Comparison of ENCODE assay signal across 12 cellular contexts in genomic region chr4:3481113-3481531, GRCh38. TPM values are rescaled to one million over a fixed set of nuclear protein-coding genes. Genes with fewer than 3 reads are reported as not detected.
A peak's percentile ranks its signal among the peaks of the same experiment; 100 is the strongest.
DNase-seq lines count a peak whose midpoint lies in the region; ATAC-seq and TF ChIP-seq lines count a peak whose summit lies in the region.
"Had no signal": no experiment of that assay in that cellular context is flagged by ENCODE, and none has a peak within 500 bp of the region (broad histone marks: within the 10 kb centered on the region; RNA-seq: fewer than 3 reads in every experiment).

No MANE protein-coding gene starts in this region.

- no peaks in the 10 kb centered on the region for H3K4me1 Mint-ChIP-seq in activated naive CD4-positive, alpha-beta T cell treated with anti-CD3 and anti-CD28 coated beads for 36 hours (ENCODE audit: low read depth)

- H3K9ac ChIP-seq in skeletal muscle satellite cell (ENCODE audit: low read depth, low read length) = peak overlapping the region; percentile 49
- H3K9ac ChIP-seq: KMS-11, SK-N-SH had no signal

- H3K4me1 ChIP-seq in right atrium auricular region (peaks cover 0 to 58% of the 10 kb centered on the region in 2 donors), skeletal muscle satellite cell (ENCODE audit: control insufficient read depth, insufficient read depth, low read length) (peaks cover 52% of the 10 kb centered on the region)

- CTCF ChIA-PET in activated naive CD4-positive, alpha-beta T cell treated with anti-CD3 and anti-CD28 coated beads for 36 hours (lab: Charles Lee) = interaction anchor here (0.7 to 3.6 kb wide), 12 partner anchors 10 to 399 kb away, joined by 3 to 14 read pairs (median 4); partner anchors contain the start of gene MSANTD1

- H3K4me3 ChIP-seq in right atrium auricular region (no peak overlapping the region), skeletal muscle satellite cell (ENCODE audit: low read length) (no peak overlapping the region)
- H3K4me3 ChIP-seq: body of pancreas had no signal

- H3K9me3 ChIP-seq in right atrium auricular region = no peaks in the 10 kb centered on the region
- H3K9me3 ChIP-seq in skeletal muscle satellite cell (replicated peaks; ENCODE audit: low read length) = no peaks in the 10 kb centered on the region
- H3K9me3 ChIP-seq: body of pancreas, SK-N-SH had no signal

- peak; percentile 9 to 23 for ATAC-seq in activated naive CD4-positive, alpha-beta T cell treated with anti-CD3 and anti-CD28 coated beads, Interleukin-2, amount 50 U/mL, for 72 hours

- H3K27me3 Mint-ChIP-seq in activated naive CD4-positive, alpha-beta T cell treated with anti-CD3 and anti-CD28 coated beads for 36 hours (ENCODE audit: low read depth) = peaks cover 20% of the 10 kb centered on the region

- H3K27ac Mint-ChIP-seq in activated naive CD4-positive, alpha-beta T cell treated with anti-CD3 and anti-CD28 coated beads, Interleukin-2, amount 50 U/mL, for 72 hours = no peak overlapping the region
- H3K27ac Mint-ChIP-seq in activated naive CD4-positive, alpha-beta T cell treated with anti-CD3 and anti-CD28 coated beads for 36 hours = no peak overlapping the region

- no peak overlapping the region for H3K4me3 Mint-ChIP-seq in activated naive CD4-positive, alpha-beta T cell treated with anti-CD3 and anti-CD28 coated beads for 36 hours

- DNase-seq in activated naive CD4-positive, alpha-beta T cell treated with anti-CD3 and anti-CD28 coated beads, Interleukin-2, amount 50 U/mL, for 72 hours (ENCODE audit: low spot score in 2 of 2) = no peak
- DNase-seq in activated naive CD4-positive, alpha-beta T cell treated with anti-CD3 and anti-CD28 coated beads for 36 hours = no peak
- peak; percentile 93 for DNase-seq in NCI-H146 (lab: John Stamatoyannopoulos, UW)
- DNase-seq in right atrium auricular region (ENCODE audit: low spot score) = no peak
- DNase-seq in HCEC 1CT = no peak
- DNase-seq in GF-D8 (lab: John Stamatoyannopoulos, UW) = no peak
- no peak for DNase-seq in SW 1271 (lab: John Stamatoyannopoulos, UW)

- TF ChIP-seq CTCF in right atrium auricular region (IDR thresholded peaks at IDR 0.05) = no peak

- peak overlapping the region; percentile 92 to 99 for H3K27ac ChIP-seq in right atrium auricular region
- H3K27ac ChIP-seq: body of pancreas, KMS-11 had no signal

- H3K27me3 ChIP-seq in right atrium auricular region = no peaks in the 10 kb centered on the region
- H3K27me3 ChIP-seq in skeletal muscle satellite cell (ENCODE audit: control insufficient read depth, insufficient read depth, low read length) = peaks cover 3% of the 10 kb centered on the region
- H3K27me3 ChIP-seq: body of pancreas had no signal

- peaks cover 14% of the 10 kb centered on the region for H3K36me3 ChIP-seq in right atrium auricular region
- no peaks in the 10 kb centered on the region for H3K36me3 ChIP-seq in skeletal muscle satellite cell (ENCODE audit: insufficient read depth, low read length)

- H3K4me2 ChIP-seq in skeletal muscle satellite cell (ENCODE audit: low read length) = no peak overlapping the region
- H3K4me2 ChIP-seq: KMS-11, SK-N-SH had no signal

- H3K9me3 Mint-ChIP-seq in activated naive CD4-positive, alpha-beta T cell treated with anti-CD3 and anti-CD28 coated beads, Interleukin-2, amount 50 U/mL, for 72 hours = no peaks in the 10 kb centered on the region
- H3K9me3 Mint-ChIP-seq in activated naive CD4-positive, alpha-beta T cell treated with anti-CD3 and anti-CD28 coated beads for 36 hours = no peaks in the 10 kb centered on the region

- H3K36me3 Mint-ChIP-seq in activated naive CD4-positive, alpha-beta T cell treated with anti-CD3 and anti-CD28 coated beads, Interleukin-2, amount 50 U/mL, for 72 hours = no peaks in the 10 kb centered on the region
- no peaks in the 10 kb centered on the region for H3K36me3 Mint-ChIP-seq in activated naive CD4-positive, alpha-beta T cell treated with anti-CD3 and anti-CD28 coated beads for 36 hours (ENCODE audit: low read depth)

- intact Hi-C loops in activated naive CD4-positive, alpha-beta T cell treated with anti-CD3 and anti-CD28 coated beads for 36 hours (cut with micrococcal nuclease) = loop anchor here (10.0 kb wide), 1 partner anchor 404 kb away; no protein-coding TSS in a partner anchor

RNA-seq across cellular contexts. Expression of gene DOK7, which starts 18.0 kb away (rescaled TPM):
- not detected for total RNA-seq in activated naive CD4-positive, alpha-beta T cell treated with anti-CD3 and anti-CD28 coated beads, Interleukin-2, amount 50 U/mL, for 72 hours
- not detected for total RNA-seq in activated naive CD4-positive, alpha-beta T cell treated with anti-CD3 and anti-CD28 coated beads for 36 hours
- total RNA-seq in right atrium auricular region = 10 to 100 TPM; 31.0 to 68.9 TPM
- 0.51 and 6.8 TPM in 2 replicates for total RNA-seq in skeletal muscle satellite cell (2012; rRNA removed)
- total RNA-seq: osteocyte had no signal

RNA-seq across cellular contexts. Expression of gene HGFAC, which starts 39.4 kb away (rescaled TPM):
- not detected for total RNA-seq in activated naive CD4-positive, alpha-beta T cell treated with anti-CD3 and anti-CD28 coated beads, Interleukin-2, amount 50 U/mL, for 72 hours
- total RNA-seq in activated naive CD4-positive, alpha-beta T cell treated with anti-CD3 and anti-CD28 coated beads for 36 hours = not detected
- not detected for total RNA-seq in right atrium auricular region
- not detected in 2 replicates for total RNA-seq in skeletal muscle satellite cell (2012; rRNA removed)

RNA-seq across cellular contexts. Expression of gene LRPAP1, which starts 51.1 kb away (rescaled TPM):
- total RNA-seq in activated naive CD4-positive, alpha-beta T cell treated with anti-CD3 and anti-CD28 coated beads, Interleukin-2, amount 50 U/mL, for 72 hours = 10 to 100 TPM; 44.9 to 48.7 TPM
- total RNA-seq in activated naive CD4-positive, alpha-beta T cell treated with anti-CD3 and anti-CD28 coated beads for 36 hours = 10 to 100 TPM; 50.2 TPM
- total RNA-seq in right atrium auricular region = 100 to 1,000 TPM; 256 to 321 TPM
- 38.2 and 47.9 TPM in 2 replicates for total RNA-seq in skeletal muscle satellite cell (2012; rRNA removed)

Comparison
In these comparisons a context has a peak if more than half of its experiments do, and no peak if none do; other contexts are left out.
1. RNA of gene DOK7, which starts 18.0 kb away (total RNA-seq): 31.0 to 68.9 TPM in right atrium auricular region; not detected in activated naive CD4-positive, alpha-beta T cell treated with anti-CD3 and anti-CD28 coated beads, Interleukin-2, amount 50 U/mL, for 72 hours and not detected in activated naive CD4-positive, alpha-beta T cell treated with anti-CD3 and anti-CD28 coated beads for 36 hours; every median in the first group is over 10 times any median in the second.
2. RNA of gene LRPAP1, which starts 51.1 kb away (total RNA-seq): 256 to 321 TPM in right atrium auricular region; 50.2 TPM in activated naive CD4-positive, alpha-beta T cell treated with anti-CD3 and anti-CD28 coated beads for 36 hours and 44.9 to 48.7 TPM in activated naive CD4-positive, alpha-beta T cell treated with anti-CD3 and anti-CD28 coated beads, Interleukin-2, amount 50 U/mL, for 72 hours; every median in the first group is over 4 times any median in the second.